ENCODE assay signal across 8 cellular contexts in genomic region chr4:74038161-74039064, GRCh38. TPM values are rescaled to one million over a fixed set of nuclear protein-coding genes. Genes with fewer than 3 reads are reported as not detected.
DNase-seq lines count a peak whose midpoint lies in the region; ATAC-seq, FAIRE-seq and TF ChIP-seq lines count a peak whose summit lies in the region.

CXCL3 (minus strand) TSS chr4:74038689; CDS start chr4:74038611, 78 bp downstream.

- intact Hi-C loops in sciatic nerve (cut with DNase I), result no loop called here

- H3K4me3 ChIP-seq in A549, result peak within 1 kb of the TSS; percentile 92
- peak within 1 kb of the TSS; percentile 70 to 80 for H3K4me3 ChIP-seq in cardiac fibroblast (replicated peaks in 1 of 2; ENCODE audit: low read depth in 2 of 2, low read length in 2 of 2)

- H3K4me1 ChIP-seq in A549, result peaks cover 43% of the 10 kb centered on the region

- POLR2A ChIA-PET in A549 (lab: Yijun Ruan, JAX), result interaction anchor here (0.7 to 3.7 kb wide), 10 partner anchors 18 to 170 kb away, joined by 3 to 34 read pairs (median 8); partner anchors contain the start of genes CXCL1, CXCL2 and CXCL5
- POLR2A ChIA-PET in GM10248 (lab: Yijun Ruan, JAX), result no interaction called here

- peak in 1 of 2 experiments; percentile 63; a peak in 3 of 5 replicates for TF ChIP-seq RAD21 in A549 (conservative IDR thresholded peaks at IDR 0.05 in 1 of 2, IDR thresholded peaks at IDR 0.05 in 1 of 2)

- 1% methylated on average over 16 of the region's 71 CpGs for WGBS in A549 (ENCODE audit: missing lambda C conversion rate)

- no peak for TF ChIP-seq EP300 in A549 (IDR thresholded peaks at IDR 0.05)

- no peak; the same call in 1 of the 2 replicates for TF ChIP-seq POLR2A in A549 (IDR thresholded peaks at IDR 0.05; ENCODE audit: low read length)

- peak within 1 kb of the TSS; percentile 95 for H3K27ac ChIP-seq in A549

- DNase-seq in A549 (ENCODE audit: low read depth in 1 of 2, low spot score in 1 of 2), result peak; percentile 46 to 72
- peak; percentile 18 for DNase-seq in GM10248 (ENCODE audit: extremely low spot score)
- DNase-seq in RKO (ENCODE audit: low spot score), result peak; percentile 77
- DNase-seq in cardiac fibroblast (ENCODE audit: low read depth in 2 of 2), result peak; percentile 78 to 85
- peak; percentile 77 for DNase-seq in iPS-NIHi11 (ENCODE audit: low spot score)
- peak; percentile 84 for DNase-seq in sciatic nerve (ENCODE audit: low spot score)

- peak; percentile 93 to 95 for ATAC-seq in A549
- peak; percentile 57 for ATAC-seq in HG02763 (IDR thresholded peaks at IDR 0.05; ENCODE audit: unreplicated experiment)
- peak; percentile 94 for ATAC-seq in sciatic nerve
- ATAC-seq in HG03095 (IDR thresholded peaks at IDR 0.05; ENCODE audit: unreplicated experiment), result no peak

- H3K4me2 ChIP-seq in A549, result peak within 1 kb of the TSS; percentile 97

- no peak for FAIRE-seq in A549 (lab: Jason Lieb, UNC)

- no peaks in the 10 kb centered on the region for H3K9me3 ChIP-seq in A549

- peak; percentile 50; the same call in 2 of the 3 replicates for TF ChIP-seq CTCF in A549 (IDR thresholded peaks at IDR 0.05)
- no peak for TF ChIP-seq CTCF in GM10248 (IDR thresholded peaks at IDR 0.05; ENCODE audit: control extremely low read depth, extremely low read depth, low read depth, missing control alignments)
- TF ChIP-seq CTCF in cardiac fibroblast (IDR thresholded peaks at IDR 0.05; ENCODE audit: low read depth, low read length), result no peak

- CTCF ChIA-PET in A549 (lab: Yijun Ruan, JAX) (interaction anchor here (0.6 to 4.2 kb wide), 35 partner anchors 8 to 637 kb away, joined by 3 to 23 read pairs (median 4); partner anchors contain the start of genes CXCL2, CXCL5 and PPBP), GM10248 (lab: Yijun Ruan, JAX) (interaction anchor here (0.7 to 1.4 kb wide), 12 partner anchors 8 to 375 kb away, joined by 3 to 5 read pairs (median 3); no protein-coding TSS in a partner anchor)

TF ChIP-seq in A549, 52 proteins besides CTCF, POLR2A, EP300 and RAD21:
- TF ChIP-seq SMC3 (IDR thresholded peaks at IDR 0.05) (peak; percentile 57; the same call in 2 of the 3 replicates), JUN (IDR thresholded peaks at IDR 0.05) (peak; percentile 7 to 33; a peak in 2 of 5 replicates), KDM1A (IDR thresholded peaks at IDR 0.05; ENCODE audit: low read depth) (no peak), KDM5A (IDR thresholded peaks at IDR 0.05) (peak; percentile 54; the same call in 1 of the 2 replicates)

RNA-seq across cellular contexts. Expression of gene CXCL3, which starts in this region (rescaled TPM):
- polyA plus RNA-seq in A549 (2011; rRNA removed) (14.9 and 17.9 TPM in 2 replicates), A549 (2017; fragmentation: RNase III; extraction: RNeasy Plus Mini Kit Qiagen cat#74134 plus additional on column Dnase treatment) (5.1 to 5.5 TPM (median 5.2 TPM) in 3 replicates)
- 16.5 and 19.9 TPM in 2 replicates for polyA plus RNA-seq in A549 (2012; cell fraction: cytosol; rRNA removed)
- 19.9 and 29.2 TPM in 2 replicates for polyA plus RNA-seq in A549 (2012; cell fraction: nucleus; rRNA removed)
- 7.2 and 7.9 TPM in 2 replicates for polyA minus RNA-seq in A549 (2011; rRNA and poly(A)+ RNA removed)
- total RNA-seq in sciatic nerve, result 6.9 TPM

Comparison
In these comparisons a context has a peak if more than half of its experiments do, and no peak if none do; other contexts are left out.
1. DNase-seq: peak in every context shown above with its lines; median percentile 84 in sciatic nerve; 82 in cardiac fibroblast; 77 in RKO; 77 in iPS-NIHi11; 59 in A549; 18 in GM10248.